In genomic region chr20:31857861-31858835, GRCh38 we compare ENCODE assay signal across 15 cellular contexts. TPM values are rescaled to one million over a fixed set of nuclear protein-coding genes. Genes with fewer than 3 reads are reported as not detected.
DNase-seq lines count a peak whose midpoint lies in the region; ATAC-seq and TF ChIP-seq lines count a peak whose summit lies in the region.
"Had no signal": no experiment of that assay in that cellular context is flagged by ENCODE, and none has a peak within 500 bp of the region (broad histone marks: within the 10 kb centered on the region; RNA-seq: fewer than 3 reads in every experiment).

No MANE protein-coding gene starts in this region.

- peaks cover 86% of the 10 kb centered on the region for H3K27me3 ChIP-seq in KMS-11 (ENCODE audit: insufficient read depth, low read depth)
- H3K27me3 ChIP-seq: ascending aorta had no signal

- DNase-seq in neural crest cell (ENCODE audit: low read depth, low spot score) (no peak), NK-92 (lab: John Stamatoyannopoulos, UW; ENCODE audit: unreplicated experiment) (no peak), HCEC 1CT (no peak)
- DNase-seq: effector memory CD4-positive, alpha-beta T cell; Kasumi-1; T-helper 9 cell had no signal

- peaks cover 28% of the 10 kb centered on the region for H3K27me3 Mint-ChIP-seq in neural crest cell (ENCODE audit: low read depth)

- peaks cover 24% of the 10 kb centered on the region for H3K4me1 Mint-ChIP-seq in neural crest cell

- H3K27ac Mint-ChIP-seq in neural crest cell (ENCODE audit: unreplicated experiment), result no peak overlapping the region

- H3K4me3 Mint-ChIP-seq in neural crest cell, result peak overlapping the region; percentile 27
- H3K4me3 Mint-ChIP-seq: naive thymus-derived CD8-positive, alpha-beta T cell had no signal

- H3K4me1 ChIP-seq in KMS-11 (ENCODE audit: low read depth, poor library complexity, severe bottlenecking), result peaks cover 18% of the 10 kb centered on the region

- ATAC-seq in GM18517 (IDR thresholded peaks at IDR 0.05; ENCODE audit: unreplicated experiment) (peak; percentile 49), GM21381 (IDR thresholded peaks at IDR 0.05; ENCODE audit: unreplicated experiment) (peak; percentile 69), GM21619 (IDR thresholded peaks at IDR 0.05; ENCODE audit: unreplicated experiment) (no peak), GM19397 (IDR thresholded peaks at IDR 0.05; ENCODE audit: unreplicated experiment) (no peak)
- ATAC-seq: naive thymus-derived CD8-positive, alpha-beta T cell; Panc1 had no signal

- no peak overlapping the region for H3K4me3 ChIP-seq in KMS-11 (IDR thresholded peaks at IDR 0.05; ENCODE audit: insufficient read depth, low read depth, low read length)
- H3K4me3 ChIP-seq: ascending aorta, tibial nerve had no signal

- TF ChIP-seq CTCF in KMS-11 (conservative IDR thresholded peaks at IDR 0.05; ENCODE audit: low read depth, low read length) (no peak), neural crest cell (conservative IDR thresholded peaks at IDR 0.05) (no peak)

- H2AFZ ChIP-seq in KMS-11 (ENCODE audit: low read depth), result no peak overlapping the region

- no peaks in the 10 kb centered on the region for H3K9me3 Mint-ChIP-seq in neural crest cell
- H3K9me3 Mint-ChIP-seq: naive thymus-derived CD8-positive, alpha-beta T cell had no signal

- H3K9ac ChIP-seq in KMS-11, result no peak overlapping the region

- peak overlapping the region; percentile 31; the same call in 1 of the 2 replicates for H3K4me2 ChIP-seq in KMS-11

- no peaks in the 10 kb centered on the region for H3K79me2 ChIP-seq in KMS-11 (ENCODE audit: insufficient read depth, low read depth)

- H3K36me3 ChIP-seq in KMS-11 (ENCODE audit: insufficient read depth), result no peaks in the 10 kb centered on the region
- H3K36me3 ChIP-seq: ascending aorta had no signal

- no peak overlapping the region for H3K27ac ChIP-seq in KMS-11
- H3K27ac ChIP-seq: ascending aorta, tibial nerve had no signal

- no peaks in the 10 kb centered on the region for H3K36me3 Mint-ChIP-seq in neural crest cell (ENCODE audit: low read depth)
- H3K36me3 Mint-ChIP-seq: naive thymus-derived CD8-positive, alpha-beta T cell had no signal

- H4K20me1 ChIP-seq in KMS-11 (ENCODE audit: insufficient read depth), result no peaks in the 10 kb centered on the region

RNA-seq across cellular contexts. Expression of gene DUSP15, which starts 12.2 kb away (rescaled TPM):
- total RNA-seq in neural crest cell, result 13.5 and 13.7 TPM in 2 replicates
- total RNA-seq: naive thymus-derived CD8-positive, alpha-beta T cell had no signal

RNA-seq across cellular contexts. Expression of gene TTLL9, which starts 12.3 kb away (rescaled TPM):
- 2.9 and 3.3 TPM in 2 replicates for total RNA-seq in neural crest cell
- total RNA-seq: ascending aorta; naive thymus-derived CD8-positive, alpha-beta T cell had no signal

RNA-seq across cellular contexts. Expression of gene FOXS1, which starts 12.7 kb away (rescaled TPM):
- total RNA-seq in neural crest cell, result not detected in 2 replicates
- total RNA-seq: naive thymus-derived CD8-positive, alpha-beta T cell had no signal

RNA-seq across cellular contexts. Expression of gene MYLK2, which starts 39.0 kb away (rescaled TPM):
- 1.6 and 1.8 TPM in 2 replicates for total RNA-seq in neural crest cell
- total RNA-seq: ascending aorta; naive thymus-derived CD8-positive, alpha-beta T cell had no signal

Comparison
In these comparisons a context has a peak if more than half of its experiments do, and no peak if none do; other contexts are left out.
1. ATAC-seq: peak in GM18517 (single experiment) and GM21381 (single experiment); none in GM21619 (single experiment) and GM19397 (single experiment).